ENCODE assay signal across 1 cellular context in the genomic region with DNA sequence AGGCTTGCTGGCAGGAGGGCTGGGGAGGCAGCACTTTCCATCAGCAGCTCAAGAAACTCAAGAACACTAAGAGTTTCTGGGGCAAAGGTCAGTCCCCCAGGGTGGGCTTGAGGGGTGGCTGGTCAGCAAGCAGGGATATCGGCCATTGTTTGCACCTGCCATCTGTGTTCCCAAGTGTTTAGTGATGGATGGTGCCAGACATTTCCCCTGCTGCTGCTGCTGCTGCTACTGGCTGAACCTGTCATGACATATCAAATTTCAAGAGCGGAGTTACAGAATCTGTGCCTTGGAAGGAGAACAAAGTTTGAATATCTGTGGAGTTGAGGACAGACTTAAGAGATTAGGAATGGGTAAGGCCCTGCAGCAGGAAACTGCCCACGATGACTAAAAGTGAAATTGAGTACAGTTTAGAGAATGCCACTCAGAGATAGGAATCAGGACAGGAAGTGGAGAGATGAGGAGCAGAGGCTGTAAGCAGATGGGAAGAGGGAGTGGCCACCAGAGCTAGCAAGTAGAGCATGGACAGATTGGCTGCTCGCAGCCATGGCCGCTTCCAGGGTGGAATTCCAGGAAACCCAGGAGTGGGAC.
TF ChIP-seq lines count a peak whose summit lies in the region.

No MANE protein-coding gene starts in this region.

TF ChIP-seq in HEK293, 187 proteins besides CTCF, POLR2A, EP300 and RAD21 (continued from another document):
- TF ChIP-seq, protein P1, sequence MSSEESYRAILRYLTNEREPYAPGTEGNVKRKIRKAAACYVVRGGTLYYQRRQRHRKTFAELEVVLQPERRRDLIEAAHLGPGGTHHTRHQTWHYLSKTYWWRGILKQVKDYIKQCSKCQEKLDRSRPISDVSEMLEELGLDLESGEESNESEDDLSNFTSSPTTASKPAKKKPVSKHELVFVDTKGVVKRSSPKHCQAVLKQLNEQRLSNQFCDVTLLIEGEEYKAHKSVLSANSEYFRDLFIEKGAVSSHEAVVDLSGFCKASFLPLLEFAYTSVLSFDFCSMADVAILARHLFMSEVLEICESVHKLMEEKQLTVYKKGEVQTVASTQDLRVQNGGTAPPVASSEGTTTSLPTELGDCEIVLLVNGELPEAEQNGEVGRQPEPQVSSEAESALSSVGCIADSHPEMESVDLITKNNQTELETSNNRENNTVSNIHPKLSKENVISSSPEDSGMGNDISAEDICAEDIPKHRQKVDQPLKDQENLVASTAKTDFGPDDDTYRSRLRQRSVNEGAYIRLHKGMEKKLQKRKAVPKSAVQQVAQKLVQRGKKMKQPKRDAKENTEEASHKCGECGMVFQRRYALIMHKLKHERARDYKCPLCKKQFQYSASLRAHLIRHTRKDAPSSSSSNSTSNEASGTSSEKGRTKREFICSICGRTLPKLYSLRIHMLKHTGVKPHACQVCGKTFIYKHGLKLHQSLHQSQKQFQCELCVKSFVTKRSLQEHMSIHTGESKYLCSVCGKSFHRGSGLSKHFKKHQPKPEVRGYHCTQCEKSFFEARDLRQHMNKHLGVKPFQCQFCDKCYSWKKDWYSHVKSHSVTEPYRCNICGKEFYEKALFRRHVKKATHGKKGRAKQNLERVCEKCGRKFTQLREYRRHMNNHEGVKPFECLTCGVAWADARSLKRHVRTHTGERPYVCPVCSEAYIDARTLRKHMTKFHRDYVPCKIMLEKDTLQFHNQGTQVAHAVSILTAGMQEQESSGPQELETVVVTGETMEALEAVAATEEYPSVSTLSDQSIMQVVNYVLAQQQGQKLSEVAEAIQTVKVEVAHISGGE (tag by site-specific recombination; conservative IDR thresholded peaks at IDR 0.05; ENCODE audit: low read depth): no peak
- 0 out of 2 replicates have a peak, but pooled peaks have one; percentile 16 for TF ChIP-seq PRDM1 (tag by site-specific recombination; IDR thresholded peaks at IDR 0.05)
- TF ChIP-seq MYNN (tag by site-specific recombination; IDR thresholded peaks at IDR 0.05; ENCODE audit: borderline replicate concordance): no peak
- TF ChIP-seq KLF17 (tag by site-specific recombination; IDR thresholded peaks at IDR 0.05): no peak
- TF ChIP-seq IKZF3 (tag by site-specific recombination; IDR thresholded peaks at IDR 0.05): 0 out of 2 replicates have a peak, but pooled peaks have one; percentile 17
- TF ChIP-seq, protein P2, sequence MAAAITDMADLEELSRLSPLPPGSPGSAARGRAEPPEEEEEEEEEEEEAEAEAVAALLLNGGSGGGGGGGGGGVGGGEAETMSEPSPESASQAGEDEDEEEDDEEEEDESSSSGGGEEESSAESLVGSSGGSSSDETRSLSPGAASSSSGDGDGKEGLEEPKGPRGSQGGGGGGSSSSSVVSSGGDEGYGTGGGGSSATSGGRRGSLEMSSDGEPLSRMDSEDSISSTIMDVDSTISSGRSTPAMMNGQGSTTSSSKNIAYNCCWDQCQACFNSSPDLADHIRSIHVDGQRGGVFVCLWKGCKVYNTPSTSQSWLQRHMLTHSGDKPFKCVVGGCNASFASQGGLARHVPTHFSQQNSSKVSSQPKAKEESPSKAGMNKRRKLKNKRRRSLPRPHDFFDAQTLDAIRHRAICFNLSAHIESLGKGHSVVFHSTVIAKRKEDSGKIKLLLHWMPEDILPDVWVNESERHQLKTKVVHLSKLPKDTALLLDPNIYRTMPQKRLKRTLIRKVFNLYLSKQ (tag by site-specific recombination; IDR thresholded peaks at IDR 0.05; ENCODE audit: borderline replicate concordance): no peak
- TF ChIP-seq, protein P3, sequence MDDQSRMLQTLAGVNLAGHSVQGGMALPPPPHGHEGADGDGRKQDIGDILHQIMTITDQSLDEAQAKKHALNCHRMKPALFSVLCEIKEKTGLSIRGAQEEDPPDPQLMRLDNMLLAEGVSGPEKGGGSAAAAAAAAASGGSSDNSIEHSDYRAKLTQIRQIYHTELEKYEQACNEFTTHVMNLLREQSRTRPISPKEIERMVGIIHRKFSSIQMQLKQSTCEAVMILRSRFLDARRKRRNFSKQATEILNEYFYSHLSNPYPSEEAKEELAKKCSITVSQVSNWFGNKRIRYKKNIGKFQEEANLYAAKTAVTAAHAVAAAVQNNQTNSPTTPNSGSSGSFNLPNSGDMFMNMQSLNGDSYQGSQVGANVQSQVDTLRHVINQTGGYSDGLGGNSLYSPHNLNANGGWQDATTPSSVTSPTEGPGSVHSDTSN (CRISPR knock-in tag; IDR thresholded peaks at IDR 0.05): no peak
- peak; percentile 63; the same call in 1 of the 2 replicates for TF ChIP-seq ZNF10 (tag by site-specific recombination; IDR thresholded peaks at IDR 0.05)
- no peak for TF ChIP-seq HOXA7 (CRISPR knock-in tag; IDR thresholded peaks at IDR 0.05; ENCODE audit: borderline replicate concordance)
- TF ChIP-seq PRDM6 (tag by site-specific recombination; IDR thresholded peaks at IDR 0.05): peak; percentile 52; the same call in 1 of the 2 replicates
